In the genomic region with DNA sequence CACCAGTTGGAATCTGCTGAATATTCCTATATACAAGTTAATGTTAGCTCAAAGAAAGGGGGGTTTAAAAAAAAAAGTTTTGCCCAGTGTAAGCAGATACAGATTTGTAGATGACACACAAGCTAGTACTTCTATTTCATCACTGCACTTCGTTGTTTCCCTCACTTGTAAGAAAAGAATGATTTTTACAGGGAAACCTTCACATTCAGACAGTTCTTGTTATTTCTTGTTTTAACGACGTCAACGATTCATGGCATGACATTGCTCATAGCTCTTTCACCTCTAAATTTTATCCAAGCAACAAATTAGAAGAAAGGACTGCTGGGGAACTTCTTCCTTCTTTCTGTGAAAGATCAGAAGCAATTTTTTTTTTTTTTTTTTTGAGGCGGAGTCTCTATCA, we compare ENCODE assay signal across 11 cellular contexts. TPM values are rescaled to one million over a fixed set of nuclear protein-coding genes. Genes with fewer than 3 reads are reported as not detected.
A peak's percentile ranks its signal among the peaks of the same experiment; 100 is the strongest.
DNase-seq lines count a peak whose midpoint lies in the region; ATAC-seq and TF ChIP-seq lines count a peak whose summit lies in the region.
"Had no signal": no experiment of that assay in that cellular context is flagged by ENCODE, and none has a peak within 500 bp of the region (broad histone marks: within the 10 kb centered on the region; RNA-seq: fewer than 3 reads in every experiment).

No MANE protein-coding gene starts in this region.

- H3K4me1 Mint-ChIP-seq in CD8-positive, alpha-beta memory T cell = peaks cover 40 to 73% (median 54%) of the 10 kb centered on the region in 3 donors
- H3K4me1 Mint-ChIP-seq in dendritic cell treated with granulocyte-macrophage colony-stimulating factor and Interleukin-4, amounts not matched to agents 40 ng/mL and 50 ng/mL, for 4 days (ENCODE audit: low read depth) = peaks cover 34% of the 10 kb centered on the region
- H3K4me1 Mint-ChIP-seq in progenitor cell of endocrine pancreas (ENCODE audit: low read depth) = peaks cover 39% of the 10 kb centered on the region

- no peaks in the 10 kb centered on the region for H3K36me3 ChIP-seq in CD8-positive, alpha-beta memory T cell (ENCODE audit: insufficient read depth, low read length)
- no peaks in the 10 kb centered on the region for H3K36me3 ChIP-seq in Panc1 (ENCODE audit: control insufficient read depth, insufficient read depth, low read length)
- H3K36me3 ChIP-seq: neural progenitor cell had no signal

- CTCF ChIA-PET in CD8-positive, alpha-beta memory T cell (lab: Charles Lee) = interaction anchor here (1.0 to 3.5 kb wide), 11 partner anchors 11 to 593 kb away, joined by 3 to 13 read pairs (median 5); partner anchors contain the start of gene PIGC
- CTCF ChIA-PET in Panc1 (lab: Charles Lee) = interaction anchor here (0.7 to 1.1 kb wide), 3 partner anchors 40 to 409 kb away, joined by 3 to 7 read pairs (median 5); no protein-coding TSS in a partner anchor

- no peaks in the 10 kb centered on the region for H3K27me3 ChIP-seq in CD8-positive, alpha-beta memory T cell (ENCODE audit: insufficient read depth, low read length, poor library complexity, severe bottlenecking)
- H3K27me3 ChIP-seq in Panc1 (ENCODE audit: control insufficient read depth, insufficient read depth, low read length) = no peaks in the 10 kb centered on the region
- H3K27me3 ChIP-seq: neural progenitor cell had no signal

- ATAC-seq in Panc1 (no peak), HG02973 (IDR thresholded peaks at IDR 0.05; ENCODE audit: unreplicated experiment) (no peak)

- H3K27ac Mint-ChIP-seq in CD8-positive, alpha-beta memory T cell = peak overlapping the region; percentile 66 to 97 (median 92)
- peak overlapping the region; percentile 83 for H3K27ac Mint-ChIP-seq in dendritic cell treated with granulocyte-macrophage colony-stimulating factor and Interleukin-4, amounts not matched to agents 40 ng/mL and 50 ng/mL, for 4 days
- H3K27ac Mint-ChIP-seq in progenitor cell of endocrine pancreas = peak overlapping the region; percentile 60
- H3K27ac Mint-ChIP-seq: neural progenitor cell had no signal

- BruUV-seq in Panc1 (replicated peaks; lab: Mats Ljungman, UMichigan) = no TSS peak

- POLR2A ChIA-PET in CD8-positive, alpha-beta memory T cell (lab: Charles Lee) = interaction anchor here (0.9 to 2.3 kb wide), 6 partner anchors 13 to 214 kb away, joined by 3 to 9 read pairs (median 4); no protein-coding TSS in a partner anchor
- POLR2A ChIA-PET in Panc1 (lab: Charles Lee) = interaction anchor here (0.7 kb wide), 2 partner anchors 73 to 213 kb away, joined by 3 to 13 read pairs; no protein-coding TSS in a partner anchor

- in situ Hi-C loops in Panc1 (cut with HindIII; ENCODE audit: low pct_unique_long_range_greater_than_20kb, low sequenced_read_pairs) = no loop called here

- H3K27ac ChIP-seq in CD8-positive, alpha-beta memory T cell (ENCODE audit: low read depth, low read length) = no peak overlapping the region
- H3K27ac ChIP-seq in Panc1 (ENCODE audit: low read length) = peak overlapping the region; percentile 100
- H3K27ac ChIP-seq: RWPE1 had no signal

- DNase-seq in CD8-positive, alpha-beta memory T cell = no peak
- DNase-seq in Panc1 (ENCODE audit: low read depth, low spot score) (no peak), progenitor cell of endocrine pancreas (ENCODE audit: low spot score, unreplicated experiment) (no peak), UCSD-AML1 (lab: John Stamatoyannopoulos, UW; ENCODE audit: unreplicated experiment) (no peak), NOMO-1 treated with DMSO at 0.1 percent for 48 hours (lab: John Stamatoyannopoulos, UW; ENCODE audit: unreplicated experiment) (no peak), NCI-H446 treated with DMSO at 0.1 percent for 48 hours (lab: John Stamatoyannopoulos, UW) (no peak)
- DNase-seq: NCI-H1694 had no signal

- H3K36me3 Mint-ChIP-seq in CD8-positive, alpha-beta memory T cell = peaks cover 0 to 4% (median under 1%) of the 10 kb centered on the region in 3 donors
- H3K36me3 Mint-ChIP-seq in dendritic cell treated with granulocyte-macrophage colony-stimulating factor and Interleukin-4, amounts not matched to agents 40 ng/mL and 50 ng/mL, for 4 days (ENCODE audit: low read depth) = no peaks in the 10 kb centered on the region
- peaks cover 2% of the 10 kb centered on the region for H3K36me3 Mint-ChIP-seq in progenitor cell of endocrine pancreas (ENCODE audit: insufficient read depth)
- H3K36me3 Mint-ChIP-seq: neural progenitor cell had no signal

- no peaks in the 10 kb centered on the region for H3K9me3 Mint-ChIP-seq in CD8-positive, alpha-beta memory T cell
- H3K9me3 Mint-ChIP-seq in dendritic cell treated with granulocyte-macrophage colony-stimulating factor and Interleukin-4, amounts not matched to agents 40 ng/mL and 50 ng/mL, for 4 days = no peaks in the 10 kb centered on the region
- no peaks in the 10 kb centered on the region for H3K9me3 Mint-ChIP-seq in progenitor cell of endocrine pancreas (ENCODE audit: low read depth)
- H3K9me3 Mint-ChIP-seq: neural progenitor cell had no signal

- H3K4me3 Mint-ChIP-seq in CD8-positive, alpha-beta memory T cell = peak overlapping the region in 6 of 7 donors; percentile 38 to 77 (median 67)
- no peak overlapping the region for H3K4me3 Mint-ChIP-seq in dendritic cell treated with granulocyte-macrophage colony-stimulating factor and Interleukin-4, amounts not matched to agents 40 ng/mL and 50 ng/mL, for 4 days
- H3K4me3 Mint-ChIP-seq in progenitor cell of endocrine pancreas (ENCODE audit: low read depth) = no peak overlapping the region
- H3K4me3 Mint-ChIP-seq: neural progenitor cell had no signal

- peaks cover 35% of the 10 kb centered on the region for H3K4me1 ChIP-seq in CD8-positive, alpha-beta memory T cell (ENCODE audit: insufficient read depth, low read length)
- peaks cover 24% of the 10 kb centered on the region for H3K4me1 ChIP-seq in Panc1 (ENCODE audit: control insufficient read depth, insufficient read depth, low read length)

- H3K9me3 ChIP-seq in CD8-positive, alpha-beta memory T cell (ENCODE audit: low read length) = no peaks in the 10 kb centered on the region
- H3K9me3 ChIP-seq in Panc1 (ENCODE audit: control insufficient read depth, insufficient read depth, low read depth, low read length) = peaks cover 18% of the 10 kb centered on the region; the same call in 1 of the 2 replicates

- intact Hi-C loops in Panc1 (cut with micrococcal nuclease; ENCODE audit: unreplicated experiment) = loop anchor here (5.0 kb wide), 2 partner anchors 73 to 393 kb away; no protein-coding TSS in a partner anchor
- intact Hi-C loops in dendritic cell treated with granulocyte-macrophage colony-stimulating factor and Interleukin-4, amounts not matched to agents 40 ng/mL and 50 ng/mL, for 4 days (cut with micrococcal nuclease) = loop anchor here (5.0 to 10.0 kb wide), 2 partner anchors 213 to 590 kb away; no protein-coding TSS in a partner anchor

- no peak for TF ChIP-seq CTCF in Panc1 (IDR thresholded peaks at IDR 0.05)
- no peak for TF ChIP-seq CTCF in progenitor cell of endocrine pancreas (IDR thresholded peaks at IDR 0.05; ENCODE audit: unreplicated experiment)

- H3K4me3 ChIP-seq in CD8-positive, alpha-beta memory T cell (ENCODE audit: low read length) = peak overlapping the region; percentile 27
- no peak overlapping the region for H3K4me3 ChIP-seq in Panc1 (ENCODE audit: low read depth in 2 of 2, low read length in 2 of 2)
- H3K4me3 ChIP-seq: neural progenitor cell had no signal

- H3K27me3 Mint-ChIP-seq in CD8-positive, alpha-beta memory T cell = no peaks in the 10 kb centered on the region
- H3K27me3 Mint-ChIP-seq in dendritic cell treated with granulocyte-macrophage colony-stimulating factor and Interleukin-4, amounts not matched to agents 40 ng/mL and 50 ng/mL, for 4 days = no peaks in the 10 kb centered on the region
- H3K27me3 Mint-ChIP-seq in progenitor cell of endocrine pancreas = no peaks in the 10 kb centered on the region

RNA-seq across cellular contexts. Expression of gene C1orf105, which starts 25.7 kb away (rescaled TPM):
- total RNA-seq in CD8-positive, alpha-beta memory T cell = not detected
- not detected for polyA plus RNA-seq in CD8-positive, alpha-beta memory T cell
- total RNA-seq in Panc1 (2021; ENCODE audit: unreplicated experiment) (not detected), progenitor cell of endocrine pancreas (not detected in 2 replicates)
- polyA plus RNA-seq in Panc1 (2012; ENCODE audit: insufficient read length) = not detected

RNA-seq across cellular contexts. Expression of gene PIGC, which starts 49.1 kb away (rescaled TPM):
- 10 to 100 TPM; 26.4 to 27.8 TPM for total RNA-seq in CD8-positive, alpha-beta memory T cell
- 88.5 TPM for polyA plus RNA-seq in CD8-positive, alpha-beta memory T cell
- total RNA-seq in Panc1 (2021; ENCODE audit: unreplicated experiment) = 23.6 TPM
- polyA plus RNA-seq in Panc1 (2012; ENCODE audit: insufficient read length) = 22.0 TPM
- total RNA-seq in progenitor cell of endocrine pancreas = 28.6 and 30.3 TPM in 2 replicates

Comparison
In these comparisons a context has a peak if more than half of its experiments do, and no peak if none do; other contexts are left out.
1. H3K4me3 Mint-ChIP-seq: peak in CD8-positive, alpha-beta memory T cell (6 of 7); none in dendritic cell treated with granulocyte-macrophage colony-stimulating factor and Interleukin-4, amounts not matched to agents 40 ng/mL and 50 ng/mL, for 4 days (single experiment) and progenitor cell of endocrine pancreas (single experiment).
2. Peak in every context shown above with its lines, with median percentiles within 50 percentile points of each other: H3K27ac Mint-ChIP-seq.